8 cellular contexts compared by ENCODE assay signal in genomic region chr1:167720965-167721616, GRCh38. TPM values are rescaled to one million over a fixed set of nuclear protein-coding genes. Genes with fewer than 3 reads are reported as not detected.
DNase-seq lines count a peak whose midpoint lies in the region; ATAC-seq and TF ChIP-seq lines count a peak whose summit lies in the region.

No MANE protein-coding gene starts in this region.

- no peaks in the 10 kb centered on the region for H3K27me3 ChIP-seq in CD8-positive, alpha-beta T cell (ENCODE audit: insufficient read depth, low read length)
- H3K27me3 ChIP-seq in H9 (ENCODE audit: insufficient read depth, low read length) = no peaks in the 10 kb centered on the region
- no peaks in the 10 kb centered on the region for H3K27me3 ChIP-seq in colonic mucosa
- no peaks in the 10 kb centered on the region for H3K27me3 ChIP-seq in stomach smooth muscle (ENCODE audit: control insufficient read depth in 1 of 2, insufficient read depth in 2 of 2, low read length in 2 of 2)

- H4K20me1 ChIP-seq in H9 (ENCODE audit: control insufficient read depth, insufficient read depth, insufficient read length) = no peaks in the 10 kb centered on the region

- H2AK5ac ChIP-seq in H9 (ENCODE audit: insufficient read length, low read length) = no peak overlapping the region

- H2AFZ ChIP-seq in H9 (ENCODE audit: low read length) = no peak overlapping the region

- peaks cover 40% of the 10 kb centered on the region for H3K4me1 Mint-ChIP-seq in CD8-positive, alpha-beta T cell (ENCODE audit: low read depth)
- H3K4me1 Mint-ChIP-seq in H9 = peaks cover 38 to 41% of the 10 kb centered on the region in 2 experiments

- H4K5ac ChIP-seq in H9 (ENCODE audit: insufficient read length, low read depth, low read length) = no peak overlapping the region

- H4K8ac ChIP-seq in H9 (replicated peaks; ENCODE audit: insufficient read length, low read depth, low read length) = no peak overlapping the region

- intact Hi-C loops in CD8-positive, alpha-beta T cell (cut with DNase I, micrococcal nuclease) = loop anchor here in 1 of 2 experiments (1.0 kb wide), 1 partner anchor 8 kb away; no protein-coding TSS in a partner anchor
- intact Hi-C loops in colonic mucosa (cut with DNase I) = loop anchor here (5.0 kb wide), 1 partner anchor 81 kb away; no protein-coding TSS in a partner anchor

- no peak overlapping the region for H2BK20ac ChIP-seq in H9 (ENCODE audit: low read depth, low read length, poor library complexity, severe bottlenecking)

- H3K36me3 ChIP-seq in CD8-positive, alpha-beta T cell (ENCODE audit: insufficient read depth, low read length) = no peaks in the 10 kb centered on the region
- H3K36me3 ChIP-seq in colonic mucosa (no peaks in the 10 kb centered on the region), stomach smooth muscle (ENCODE audit: control insufficient read depth in 2 of 2, insufficient read depth in 2 of 2, low read length in 2 of 2) (no peaks in the 10 kb centered on the region)

- H3K23me2 ChIP-seq in H9 (ENCODE audit: insufficient read length, low read depth, low read length, poor library complexity, severe bottlenecking) = peaks cover 7% of the 10 kb centered on the region

- H3K9me3 ChIP-seq in CD8-positive, alpha-beta T cell (ENCODE audit: low read length) = no peaks in the 10 kb centered on the region
- no peaks in the 10 kb centered on the region for H3K9me3 ChIP-seq in H9 (ENCODE audit: control insufficient read depth, low read depth, low read length)
- H3K9me3 ChIP-seq in colonic mucosa = no peaks in the 10 kb centered on the region
- H3K9me3 ChIP-seq in stomach smooth muscle (ENCODE audit: control insufficient read depth in 2 of 2, low read length in 2 of 2) = no peaks in the 10 kb centered on the region

- H2BK12ac ChIP-seq in H9 (ENCODE audit: insufficient read length, low read depth, low read length) = no peak overlapping the region

- H3K18ac ChIP-seq in H9 (ENCODE audit: insufficient read length, low read depth, low read length) = peak overlapping the region; percentile 36

- no peak overlapping the region for H4K91ac ChIP-seq in H9 (ENCODE audit: insufficient read length, low read depth, low read length)

- H3K56ac ChIP-seq in H9 (ENCODE audit: insufficient read length, low read depth, low read length) = no peak overlapping the region

- H3K23ac ChIP-seq in H9 (ENCODE audit: insufficient read length, low read depth, low read length) = no peak overlapping the region

- CTCF ChIA-PET in CD8-positive, alpha-beta T cell (lab: Charles Lee) = no interaction called here

- peak overlapping the region; percentile 77; the same call in 1 of the 2 replicates for H3K14ac ChIP-seq in H9 (ENCODE audit: insufficient read depth, low read length)

- peak overlapping the region; percentile 69 for H3K4me3 ChIP-seq in CD8-positive, alpha-beta T cell (ENCODE audit: low read depth, low read length)
- H3K4me3 ChIP-seq in colonic mucosa (peak overlapping the region; percentile 99), stomach smooth muscle (ENCODE audit: low read length in 2 of 2) (peak overlapping the region; percentile 31 to 85)

- no peak for ATAC-seq in CD8-positive, alpha-beta T cell
- ATAC-seq in HG03565 (IDR thresholded peaks at IDR 0.05; ENCODE audit: unreplicated experiment) = no peak

- H2BK120ac ChIP-seq in H9 (ENCODE audit: low read depth, low read length, poor library complexity, severe bottlenecking) = no peak overlapping the region

- H3K9ac ChIP-seq in H9 (ENCODE audit: extremely low read depth, insufficient read length, low read length) (peak overlapping the region; percentile 5), colonic mucosa (ENCODE audit: low read depth in 2 of 2, low read length in 2 of 2) (peak overlapping the region; percentile 89 to 93), stomach smooth muscle (ENCODE audit: low read length in 2 of 2) (peak overlapping the region; percentile 73 to 85)

- peaks cover 15% of the 10 kb centered on the region; the same call in 1 of the 2 replicates for H3K79me2 ChIP-seq in H9 (ENCODE audit: insufficient read depth, low read length)

- peaks cover 5% of the 10 kb centered on the region for H3K36me3 Mint-ChIP-seq in CD8-positive, alpha-beta T cell
- H3K36me3 Mint-ChIP-seq in H9 (ENCODE audit: insufficient read depth in 1 of 3, low read depth in 3 of 3) = peaks cover 4 to 7% (median 6%) of the 10 kb centered on the region in 3 experiments; a peak in 4 of 7 replicates

- no CpG with 5 or more reads among the region's 13 CpGs for WGBS in H9 (ENCODE audit: extremely low coverage, insufficient read length, low lambda C conversion rate)

- H3K79me1 ChIP-seq in H9 (ENCODE audit: insufficient read depth, low read depth, low read length, poor library complexity, severe bottlenecking) = peaks cover 3% of the 10 kb centered on the region

- peak overlapping the region; percentile 67 for H3K27ac Mint-ChIP-seq in CD8-positive, alpha-beta T cell
- H3K27ac Mint-ChIP-seq in H9 = peak overlapping the region in 2 of 3 experiments; percentile 7 to 8; a peak in 3 of 7 replicates

- H3K4me1 ChIP-seq in CD8-positive, alpha-beta T cell (ENCODE audit: insufficient read depth, low read length) = peaks cover 17% of the 10 kb centered on the region
- H3K4me1 ChIP-seq in H9 (ENCODE audit: insufficient read depth, low read length) = peaks cover 11% of the 10 kb centered on the region
- H3K4me1 ChIP-seq in colonic mucosa = no peaks in the 10 kb centered on the region
- H3K4me1 ChIP-seq in stomach smooth muscle (ENCODE audit: control insufficient read depth, insufficient read depth, low read length) = peaks cover 8% of the 10 kb centered on the region

- no peak overlapping the region for H3T11ph ChIP-seq in H9 (ENCODE audit: low read length)

- H3K4me3 Mint-ChIP-seq in CD8-positive, alpha-beta T cell = peak overlapping the region; percentile 95
- peak overlapping the region; percentile 89 to 95 for H3K4me3 Mint-ChIP-seq in H9

- H3K4ac ChIP-seq in H9 (ENCODE audit: low read depth, low read length) = no peak overlapping the region

- H3K27me3 Mint-ChIP-seq in CD8-positive, alpha-beta T cell (ENCODE audit: low read depth) = no peaks in the 10 kb centered on the region
- peaks cover 2% of the 10 kb centered on the region; the same call in 1 of the 2 replicates for H3K27me3 Mint-ChIP-seq in H9 (ENCODE audit: low read depth)

- H3K27ac ChIP-seq in CD8-positive, alpha-beta T cell (ENCODE audit: low read depth, low read length) = no peak overlapping the region
- H3K27ac ChIP-seq in H9 (ENCODE audit: insufficient read length, low read depth, low read length) (no peak overlapping the region), colonic mucosa (peak overlapping the region; percentile 90), stomach smooth muscle (ENCODE audit: low read length) (peak overlapping the region; percentile 84)

- H2BK5ac ChIP-seq in H9 (ENCODE audit: insufficient read length, low read length) = no peak overlapping the region

- H3K9me3 Mint-ChIP-seq in CD8-positive, alpha-beta T cell = no peaks in the 10 kb centered on the region
- H3K9me3 Mint-ChIP-seq in H9 = no peaks in the 10 kb centered on the region

- POLR2A ChIA-PET in CD8-positive, alpha-beta T cell (lab: Charles Lee) = no interaction called here

- TF ChIP-seq CTCF in CD8-positive, alpha-beta T cell (IDR thresholded peaks at IDR 0.05) = no peak
- TF ChIP-seq CTCF in H9 (conservative IDR thresholded peaks at IDR 0.05) (peak; percentile 36; the same call in 2 of the 3 replicates), colonic mucosa (IDR thresholded peaks at IDR 0.05) (peak; percentile 24)

- no peak overlapping the region for H2BK15ac ChIP-seq in H9 (ENCODE audit: low read depth, low read length)

- peak overlapping the region; percentile 81 for H3K4me2 ChIP-seq in H9 (ENCODE audit: insufficient read depth, insufficient read length, low read length)

- DNase-seq in CD8-positive, alpha-beta T cell = no peak
- no peak for DNase-seq in H9
- DNase-seq in RPMI8226 = peak; percentile 77
- peak; percentile 62 for DNase-seq in colonic mucosa
- peak; percentile 50 for DNase-seq in left kidney (ENCODE audit: low read depth, low spot score)
- no peak for DNase-seq in 8988T

RNA-seq across cellular contexts. Expression of gene MPZL1, which starts 0.7 kb away (rescaled TPM):
- total RNA-seq in CD8-positive, alpha-beta T cell = under 1 TPM; 0.67 to 0.81 TPM
- total RNA-seq in H9 (2021) (60.7 and 68.6 TPM in 2 replicates), colonic mucosa (100 to 1,000 TPM; 112 to 144 TPM)

Comparison
In these comparisons a context has a peak if more than half of its experiments do, and no peak if none do; other contexts are left out.
1. DNase-seq: peak in RPMI8226 (single experiment), colonic mucosa (single experiment) and left kidney (single experiment); none in CD8-positive, alpha-beta T cell (0 of 7), H9 (single experiment) and 8988T (single experiment).
2. H3K27ac ChIP-seq: peak in colonic mucosa (single experiment) and stomach smooth muscle (single experiment); none in CD8-positive, alpha-beta T cell (single experiment) and H9 (single experiment).
3. H3K9ac ChIP-seq: peak in every context shown above with its lines; median percentile 91 in colonic mucosa; 79 in stomach smooth muscle; 5 in H9.
4. RNA of gene MPZL1, which starts 0.7 kb away (total RNA-seq): 112 to 144 TPM in colonic mucosa and 60.7 to 68.6 TPM in H9; 0.67 to 0.81 TPM in CD8-positive, alpha-beta T cell; every median in the first group is over 10 times any median in the second.
5. Peak in every context shown above with its lines, with median percentiles within 50 percentile points of each other: H3K4me3 ChIP-seq.